18 cellular contexts compared by ENCODE assay signal in genomic region chr2:219641390-219642063, GRCh38. TPM values are rescaled to one million over a fixed set of nuclear protein-coding genes. Genes with fewer than 3 reads are reported as not detected.
DNase-seq lines count a peak whose midpoint lies in the region; ATAC-seq, FAIRE-seq and TF ChIP-seq lines count a peak whose summit lies in the region.
"Had no signal": no experiment of that assay in that cellular context is flagged by ENCODE, and none has a peak within 500 bp of the region (broad histone marks: within the 10 kb centered on the region; RNA-seq: fewer than 3 reads in every experiment).

No MANE protein-coding gene starts in this region.

- no peak overlapping the region for H3K4me2 ChIP-seq in osteoblast (ENCODE audit: insufficient read depth, low read length)
- H3K4me2 ChIP-seq in mesendoderm (ENCODE audit: low read length), result no peak overlapping the region

- H3K27me3 ChIP-seq in right cardiac atrium (ENCODE audit: control insufficient read depth, insufficient read depth) (no peaks in the 10 kb centered on the region), osteoblast (ENCODE audit: insufficient read depth, low read length) (no peaks in the 10 kb centered on the region), mesendoderm (ENCODE audit: insufficient read depth, low read length, poor library complexity) (no peaks in the 10 kb centered on the region)
- H3K27me3 ChIP-seq: BLaER1 had no signal

- H3K23ac ChIP-seq in mesendoderm (ENCODE audit: low read length), result no peak overlapping the region

- peaks cover 2% of the 10 kb centered on the region for H3K4me1 ChIP-seq in right cardiac atrium (ENCODE audit: control insufficient read depth, insufficient read depth, low read length)
- H3K4me1 ChIP-seq in osteoblast (ENCODE audit: insufficient read depth, low read length), result peaks cover 23% of the 10 kb centered on the region
- peaks cover 7% of the 10 kb centered on the region for H3K4me1 ChIP-seq in mesendoderm (ENCODE audit: control insufficient read depth, low read depth, low read length)

- peak overlapping the region; percentile 63 for H3K27ac Mint-ChIP-seq in Calu3 (ENCODE audit: unreplicated experiment)
- H3K27ac Mint-ChIP-seq: activated CD4-positive, alpha-beta T cell treated with anti-CD3 and anti-CD28 coated beads, Interleukin-2, amount 10 ng/mL, durations not matched to agents 7 days and 5 days; natural killer cell treated with Interleukin-12 subunit alpha and Interleukin-12 subunit beta and Interleukin-15 and Interleukin-18, amount 100 ng/mL, for 72 hours; stimulated activated effector memory CD8-positive, alpha-beta T cell treated with anti-CD3 and anti-CD28 coated beads, Interleukin-12 subunit alpha, Interleukin-12 subunit beta, amount 100 ng/mL, for 72 hours; T-helper 2 cell treated with Interferon-gamma antibody and Interleukin-4, amounts not matched to agents 5 μg/mL and 100 μg/mL, for 36 hours had no signal

- no peaks in the 10 kb centered on the region for H4K20me1 ChIP-seq in osteoblast (ENCODE audit: insufficient read depth, low read length)
- H4K20me1 ChIP-seq: BLaER1 had no signal

- no peaks in the 10 kb centered on the region for H3K79me1 ChIP-seq in mesendoderm (ENCODE audit: low read length)

- H2BK120ac ChIP-seq in mesendoderm (ENCODE audit: low read depth, low read length), result no peak overlapping the region

- no peak overlapping the region for H4K8ac ChIP-seq in mesendoderm (ENCODE audit: low read depth, low read length)

- H3K4me3 Mint-ChIP-seq in Calu3 (ENCODE audit: low read depth, unreplicated experiment), result no peak overlapping the region
- H3K4me3 Mint-ChIP-seq: activated CD4-positive, alpha-beta T cell treated with anti-CD3 and anti-CD28 coated beads, Interleukin-2, amount 10 ng/mL, durations not matched to agents 7 days and 5 days; natural killer cell treated with Interleukin-12 subunit alpha and Interleukin-12 subunit beta and Interleukin-15 and Interleukin-18, amount 100 ng/mL, for 72 hours; stimulated activated effector memory CD8-positive, alpha-beta T cell treated with anti-CD3 and anti-CD28 coated beads, Interleukin-12 subunit alpha, Interleukin-12 subunit beta, amount 100 ng/mL, for 72 hours; T-helper 2 cell treated with Interferon-gamma antibody and Interleukin-4, amounts not matched to agents 5 μg/mL and 100 μg/mL, for 36 hours had no signal

- no peak overlapping the region for H4K5ac ChIP-seq in mesendoderm (ENCODE audit: low read length)

- intact Hi-C loops in Calu3 (cut with micrococcal nuclease; ENCODE audit: unreplicated experiment) (loop anchor here (1.0 to 5.0 kb wide), 2 partner anchors 48 to 99 kb away; partner anchors contain the start of genes CHPF and TMEM198), right cardiac atrium (cut with DNase I) (loop anchor here in 3 of 4 donors (5.0 kb wide), 3 partner anchors 44 to 99 kb away; partner anchors contain the start of genes CHPF (in 3 of the 3), TMEM198 (in 3 of the 3), INHA (in 1 of the 3) and OBSL1 (in 1 of the 3))

- no peaks in the 10 kb centered on the region for H3K9me3 ChIP-seq in right cardiac atrium (ENCODE audit: control insufficient read depth, low read length)
- no peaks in the 10 kb centered on the region for H3K9me3 ChIP-seq in osteoblast (ENCODE audit: low read depth, low read length)
- H3K9me3 ChIP-seq: BLaER1 had no signal

- no peak for FAIRE-seq in GM19239 (lab: Jason Lieb, UNC)

- 69% methylated on average over 7 of the region's 7 CpGs for WGBS in right cardiac atrium
- no CpG with 5 or more reads among the region's 7 CpGs for WGBS in mesendoderm (ENCODE audit: extremely low coverage, insufficient coverage, low lambda C conversion rate)

- H2AFZ ChIP-seq in osteoblast (ENCODE audit: low read length), result no peak overlapping the region

- H3K79me2 ChIP-seq in osteoblast (ENCODE audit: insufficient read depth, low read length) (no peaks in the 10 kb centered on the region), mesendoderm (ENCODE audit: control insufficient read depth, insufficient read depth, low read length) (no peaks in the 10 kb centered on the region)

- no peak overlapping the region for H3K56ac ChIP-seq in mesendoderm (ENCODE audit: low read length)

- H2BK15ac ChIP-seq in mesendoderm (replicated peaks; ENCODE audit: low read depth), result no peak overlapping the region

- TF ChIP-seq CTCF in Calu3 (IDR thresholded peaks at IDR 0.05; ENCODE audit: unreplicated experiment), result no peak
- TF ChIP-seq CTCF in osteoblast (IDR thresholded peaks at IDR 0.05; ENCODE audit: extremely low read depth, low read depth, low read length), result no peak

- H3K36me3 ChIP-seq in osteoblast (ENCODE audit: insufficient read depth, low read length) (no peaks in the 10 kb centered on the region), mesendoderm (ENCODE audit: control insufficient read depth, insufficient read depth, low read length) (no peaks in the 10 kb centered on the region)
- H3K36me3 ChIP-seq: BLaER1 had no signal

- no peak overlapping the region for H3K18ac ChIP-seq in mesendoderm (ENCODE audit: low read length)

- peaks cover 13% of the 10 kb centered on the region for H3K36me3 Mint-ChIP-seq in Calu3 (ENCODE audit: insufficient read depth, unreplicated experiment)
- H3K36me3 Mint-ChIP-seq: natural killer cell treated with Interleukin-12 subunit alpha and Interleukin-12 subunit beta and Interleukin-15 and Interleukin-18, amount 100 ng/mL, for 72 hours; stimulated activated effector memory CD8-positive, alpha-beta T cell treated with anti-CD3 and anti-CD28 coated beads, Interleukin-12 subunit alpha, Interleukin-12 subunit beta, amount 100 ng/mL, for 72 hours had no signal

- BruUV-seq in Calu3 (replicated peaks; lab: Mats Ljungman, UMichigan), result no TSS peak

- CTCF ChIA-PET in Calu3 (lab: Charles Lee), result interaction anchor here (0.6 to 2.7 kb wide), 4 partner anchors 11 to 100 kb away, joined by 3 to 17 read pairs (median 3); no protein-coding TSS in a partner anchor

- no peaks in the 10 kb centered on the region for H3K27me3 Mint-ChIP-seq in Calu3 (ENCODE audit: unreplicated experiment)

- H2AK5ac ChIP-seq in mesendoderm (ENCODE audit: low read length), result no peak overlapping the region

- H3K4me3 ChIP-seq in right cardiac atrium (ENCODE audit: low read length) (no peak overlapping the region), osteoblast (ENCODE audit: insufficient read depth, low read length) (no peak overlapping the region), mesendoderm (ENCODE audit: low read length) (no peak overlapping the region)
- H3K4me3 ChIP-seq: BLaER1, skin epidermis had no signal

- H3K9me3 Mint-ChIP-seq in Calu3 (ENCODE audit: low read depth, unreplicated experiment), result no peaks in the 10 kb centered on the region
- H3K9me3 Mint-ChIP-seq: activated CD4-positive, alpha-beta T cell treated with anti-CD3 and anti-CD28 coated beads, Interleukin-2, amount 10 ng/mL, durations not matched to agents 7 days and 5 days; natural killer cell treated with Interleukin-12 subunit alpha and Interleukin-12 subunit beta and Interleukin-15 and Interleukin-18, amount 100 ng/mL, for 72 hours; stimulated activated effector memory CD8-positive, alpha-beta T cell treated with anti-CD3 and anti-CD28 coated beads, Interleukin-12 subunit alpha, Interleukin-12 subunit beta, amount 100 ng/mL, for 72 hours; T-helper 2 cell treated with Interferon-gamma antibody and Interleukin-4, amounts not matched to agents 5 μg/mL and 100 μg/mL, for 36 hours had no signal

- H3K4ac ChIP-seq in mesendoderm (ENCODE audit: low read depth, low read length), result no peak overlapping the region

- H2BK5ac ChIP-seq in mesendoderm (ENCODE audit: low read length), result no peak overlapping the region

- H3K4me1 Mint-ChIP-seq in Calu3 (ENCODE audit: low read depth, unreplicated experiment), result peaks cover 28% of the 10 kb centered on the region

- ATAC-seq in right cardiac atrium (no peak), HG03442 (IDR thresholded peaks at IDR 0.05; ENCODE audit: unreplicated experiment) (no peak)

- DNase-seq in Calu3, result no peak
- DNase-seq in right cardiac atrium, result peak in 2 of 3 donors; percentile 11 to 47
- DNase-seq in osteoblast (ENCODE audit: insufficient read length, low spot score, missing footprints), result peak; percentile 69
- DNase-seq in GM19239 (ENCODE audit: insufficient read length, low spot score), result no peak
- DNase-seq in NK-92 treated with Interleukin-12 subunit alpha and Interleukin-12 subunit beta, amount 100 ng/mL, for 24 hours (lab: John Stamatoyannopoulos, UW), result no peak
- DNase-seq in mesendoderm, result no peak
- DNase-seq: ACHN; activated CD4-positive, alpha-beta T cell treated with anti-CD3 and anti-CD28 coated beads, Interleukin-2, amount 10 ng/mL, durations not matched to agents 7 days and 5 days; activated effector memory CD4-positive, alpha-beta T cell treated with Interleukin-2 at 50 U/mL for 16 hours; stimulated activated CD4-positive, alpha-beta T cell treated with anti-CD3 and anti-CD28 coated beads, Interleukin-2, amount 100 ng/mL, for 24 hours; WERI-Rb-1 had no signal

- H3K9ac ChIP-seq in mesendoderm (ENCODE audit: low read length), result no peak overlapping the region
- H3K9ac ChIP-seq: BLaER1 had no signal

- peak overlapping the region; percentile 8 for H3K27ac ChIP-seq in angular gyrus (ENCODE audit: low read depth, low read length)
- H3K27ac ChIP-seq in right cardiac atrium (ENCODE audit: low read length), result peak overlapping the region; percentile 63
- no peak overlapping the region for H3K27ac ChIP-seq in osteoblast (ENCODE audit: low read depth, low read length)
- H3K27ac ChIP-seq in mesendoderm (ENCODE audit: low read depth, low read length), result no peak overlapping the region
- H3K27ac ChIP-seq: BLaER1, skin epidermis, WERI-Rb-1 had no signal

RNA-seq across cellular contexts. Expression of gene SLC4A3, which starts 14.1 kb away (rescaled TPM):
- total RNA-seq in Calu3 (2022) (14.9 and 20.2 TPM in 2 replicates), right cardiac atrium (100 to 1,000 TPM; 322 to 445 (median 392) TPM), osteoblast (2.5 and 3.8 TPM in 2 replicates)
- polyA plus RNA-seq in right cardiac atrium, result 288 TPM
- polyA plus RNA-seq in mesendoderm (2013, experiment 1 of 2), result 3.0 TPM
- 2.8 TPM for polyA plus RNA-seq in mesendoderm (2013, experiment 2 of 2)
- total RNA-seq: activated CD4-positive, alpha-beta T cell treated with anti-CD3 and anti-CD28 coated beads, Interleukin-2, amount 10 ng/mL, durations not matched to agents 7 days and 5 days; natural killer cell treated with Interleukin-12 subunit alpha and Interleukin-12 subunit beta and Interleukin-15 and Interleukin-18, amount 100 ng/mL, for 72 hours had no signal

RNA-seq across cellular contexts. Expression of gene STK11IP, which starts 43.9 kb away (rescaled TPM):
- 29.3 and 32.5 TPM in 2 replicates for total RNA-seq in Calu3 (2022)
- total RNA-seq in right cardiac atrium, result 10 to 100 TPM; 12.1 to 19.0 (median 15.1) TPM
- polyA plus RNA-seq in right cardiac atrium, result 13.4 TPM
- total RNA-seq in osteoblast, result 19.4 and 22.1 TPM in 2 replicates
- 14.4 TPM for polyA plus RNA-seq in mesendoderm (2013, experiment 1 of 2)
- polyA plus RNA-seq in mesendoderm (2013, experiment 2 of 2), result 12.7 TPM

Comparison
In these comparisons a context has a peak if more than half of its experiments do, and no peak if none do; other contexts are left out.
1. DNase-seq: peak in right cardiac atrium (2 of 3) and osteoblast (single experiment); none in Calu3 (single experiment), GM19239 (single experiment), NK-92 treated with Interleukin-12 subunit alpha and Interleukin-12 subunit beta, amount 100 ng/mL, for 24 hours (single experiment) and mesendoderm (single experiment).
2. H3K27ac ChIP-seq: peak in angular gyrus (single experiment) and right cardiac atrium (single experiment); none in osteoblast (single experiment) and mesendoderm (single experiment).
3. RNA of gene SLC4A3, which starts 14.1 kb away (total RNA-seq): 322 to 445 TPM in right cardiac atrium; 14.9 to 20.2 TPM in Calu3 and 2.5 to 3.8 TPM in osteoblast; every median in the first group is over 10 times any median in the second.